ENCODE assay signal across 1 cellular context in genomic region chr1:184806296-184806721, GRCh38.
TF ChIP-seq lines count a peak whose summit lies in the region.

No MANE protein-coding gene starts in this region.

TF ChIP-seq in K562, 482 proteins besides CTCF, POLR2A, EP300 and RAD21 (continued from another document):
- TF ChIP-seq ATF7 (IDR thresholded peaks at IDR 0.05) (0 out of 2 replicates have a peak, but pooled peaks have one; percentile 53), TRIM24 (IDR thresholded peaks at IDR 0.05) (peak; percentile 90 to 93), MYBL2 (IDR thresholded peaks at IDR 0.05; ENCODE audit: low read depth) (no peak), MYBL2 (CRISPR knock-in tag; IDR thresholded peaks at IDR 0.05; ENCODE audit: borderline replicate concordance) (no peak), CEBPG (CRISPR knock-in tag; IDR thresholded peaks at IDR 0.05) (peak; percentile 96), CEBPG (tag; conservative IDR thresholded peaks at IDR 0.05 in 1 of 2, IDR thresholded peaks at IDR 0.05 in 1 of 2) (peak; percentile 90 to 93), BDP1 (IDR thresholded peaks at IDR 0.05; ENCODE audit: insufficient read depth, insufficient read length) (no peak), MLX (CRISPR knock-in tag; conservative IDR thresholded peaks at IDR 0.05) (no peak; a peak in 1 of 4 replicates), SMARCE1 (IDR thresholded peaks at IDR 0.05) (peak; percentile 89), THRAP3 (IDR thresholded peaks at IDR 0.05; ENCODE audit: borderline replicate concordance) (no peak), CEBPB (tag; IDR thresholded peaks at IDR 0.05) (peak; percentile 99), SMARCB1 (IDR thresholded peaks at IDR 0.05; ENCODE audit: insufficient read length, low read depth) (peak; percentile 83), SOX6 (IDR thresholded peaks at IDR 0.05) (peak; percentile 71), SMARCC2 (IDR thresholded peaks at IDR 0.05; ENCODE audit: low read depth) (peak; percentile 72; the same call in 1 of the 2 replicates), SAFB (IDR thresholded peaks at IDR 0.05; ENCODE audit: borderline replicate concordance, low read depth, low read length) (no peak), CXXC5 (CRISPR knock-in tag; IDR thresholded peaks at IDR 0.05) (peak; percentile 32), ARID3B (CRISPR knock-in tag; IDR thresholded peaks at IDR 0.05; ENCODE audit: borderline replicate concordance) (no peak), ZNF384 (IDR thresholded peaks at IDR 0.05; ENCODE audit: low read depth, low read length) (peak; percentile 48; the same call in 1 of the 2 replicates), YY1 (IDR thresholded peaks at IDR 0.05; ENCODE audit: borderline replicate concordance in 1 of 3, control insufficient read depth in 1 of 3, extremely low read depth in 1 of 3, insufficient read depth in 3 of 3, insufficient read length in 1 of 3, insufficient replicate concordance in 2 of 3, low read depth in 1 of 3, low read length in 2 of 3) (no peak), L3MBTL2 (IDR thresholded peaks at IDR 0.05) (no peak), TBL1XR1 (IDR thresholded peaks at IDR 0.05; ENCODE audit: low read length in 2 of 2) (0 out of 4 replicates have a peak, but pooled peaks of 1 of the 2 experiments have one; percentile 35), PKNOX1 (IDR thresholded peaks at IDR 0.05) (peak; percentile 30; the same call in 1 of the 2 replicates), NR2C2 (CRISPR knock-in tag; IDR thresholded peaks at IDR 0.05) (no peak), NR2C2 (tag; IDR thresholded peaks at IDR 0.05) (0 out of 2 replicates have a peak, but pooled peaks have one; percentile 25), SP1 (CRISPR knock-in tag; IDR thresholded peaks at IDR 0.05) (peak; percentile 51; the same call in 1 of the 2 replicates), ETS1 (conservative IDR thresholded peaks at IDR 0.05; ENCODE audit: control insufficient read depth, low read depth, low read length) (no peak), CCNT2 (IDR thresholded peaks at IDR 0.05; ENCODE audit: borderline replicate concordance, extremely low read depth, insufficient read length, low read depth, low read length) (peak; percentile 80), ZFX (CRISPR knock-in tag; IDR thresholded peaks at IDR 0.05) (no peak), ZMIZ1 (IDR thresholded peaks at IDR 0.05; ENCODE audit: low read depth in 2 of 2, low read length in 2 of 2) (peak in 1 of 2 experiments; percentile 70; a peak in 2 of 4 replicates), CBFA2T2 (conservative IDR thresholded peaks at IDR 0.05) (0 out of 2 replicates have a peak, but pooled peaks have one; percentile 29), ZNF134 (CRISPR knock-in tag; conservative IDR thresholded peaks at IDR 0.05) (peak; percentile 64), SIRT6 (IDR thresholded peaks at IDR 0.05; ENCODE audit: low read depth, low read length) (no peak), NRF1 (conservative IDR thresholded peaks at IDR 0.05 in 1 of 2, IDR thresholded peaks at IDR 0.05 in 1 of 2) (peak; percentile 26 to 29; a peak in 1 of 4 replicates), CBFA2T3 (IDR thresholded peaks at IDR 0.05) (peak; percentile 75), DPF2 (IDR thresholded peaks at IDR 0.05) (peak; percentile 81), LCOR (CRISPR knock-in tag; IDR thresholded peaks at IDR 0.05) (peak; percentile 88), ZNF584 (CRISPR knock-in tag; IDR thresholded peaks at IDR 0.05; ENCODE audit: low read depth) (0 out of 2 replicates have a peak, but pooled peaks have one; percentile 18), ZNF75A (CRISPR knock-in tag; IDR thresholded peaks at IDR 0.05) (no peak), ZNF280B (CRISPR knock-in tag; IDR thresholded peaks at IDR 0.05) (no peak), TEAD4 (IDR thresholded peaks at IDR 0.05; ENCODE audit: low read length) (peak; percentile 86), TEAD4 (CRISPR knock-in tag; IDR thresholded peaks at IDR 0.05; ENCODE audit: borderline replicate concordance) (no peak), CHD2 (IDR thresholded peaks at IDR 0.05; ENCODE audit: low read depth, low read length) (0 out of 2 replicates have a peak, but pooled peaks have one; percentile 24), KLF16 (IDR thresholded peaks at IDR 0.05) (peak; percentile 61; the same call in 1 of the 2 replicates), AFF4 (CRISPR knock-in tag; IDR thresholded peaks at IDR 0.05) (0 out of 2 replicates have a peak, but pooled peaks have one; percentile 24), MAFF (IDR thresholded peaks at IDR 0.05; ENCODE audit: low read length) (no peak), NFE2 (IDR thresholded peaks at IDR 0.05; ENCODE audit: low read depth) (peak; percentile 14; the same call in 1 of the 2 replicates), GATA2 (CRISPR knock-in tag; IDR thresholded peaks at IDR 0.05) (peak; percentile 72), ZEB2 (IDR thresholded peaks at IDR 0.05) (peak; percentile 97), CTBP1 (IDR thresholded peaks at IDR 0.05; ENCODE audit: borderline replicate concordance) (peak; percentile 98), FOS (IDR thresholded peaks at IDR 0.05; ENCODE audit: extremely low read depth, insufficient read length) (no peak), STAT5A (IDR thresholded peaks at IDR 0.05; ENCODE audit: borderline replicate concordance, low read length) (peak; percentile 35; the same call in 1 of the 2 replicates), RCOR1 (IDR thresholded peaks at IDR 0.05; ENCODE audit: borderline replicate concordance in 1 of 2, low read depth in 2 of 2, low read length in 2 of 2) (peak; percentile 83 to 89)
